In genomic region chr15:43095243-43095642, GRCh38 we compare ENCODE assay signal across 1 cellular context.
TF ChIP-seq lines count a peak whose summit lies in the region.

No MANE protein-coding gene starts in this region.

TF ChIP-seq in K562, 482 proteins besides CTCF, POLR2A, EP300 and RAD21:
- TF ChIP-seq CXXC5 (CRISPR knock-in tag; IDR thresholded peaks at IDR 0.05): 0 out of 2 replicates have a peak, but pooled peaks have one; percentile 16
- TF ChIP-seq CTCFL (IDR thresholded peaks at IDR 0.05; ENCODE audit: borderline replicate concordance, insufficient read depth, low read depth, low read length, poor library complexity, severe bottlenecking): no peak
- no peak for TF ChIP-seq PRDM10 (IDR thresholded peaks at IDR 0.05; ENCODE audit: partially characterized antibody)
- no peak for TF ChIP-seq XRCC5 (IDR thresholded peaks at IDR 0.05; ENCODE audit: low read depth, low read length)
- peak; percentile 41; the same call in 1 of the 2 replicates for TF ChIP-seq SMARCE1 (IDR thresholded peaks at IDR 0.05)
- no peak for TF ChIP-seq PHF8 (IDR thresholded peaks at IDR 0.05; ENCODE audit: borderline replicate concordance, low read length)
- TF ChIP-seq TRIM25 (IDR thresholded peaks at IDR 0.05; ENCODE audit: borderline replicate concordance): no peak
- 0 out of 2 replicates have a peak, but pooled peaks have one; percentile 19 for TF ChIP-seq TEAD4 (IDR thresholded peaks at IDR 0.05; ENCODE audit: low read length)
- TF ChIP-seq TEAD4 (CRISPR knock-in tag; IDR thresholded peaks at IDR 0.05; ENCODE audit: borderline replicate concordance): no peak
- no peak for TF ChIP-seq TAL1 (IDR thresholded peaks at IDR 0.05)
- peak; percentile 26; the same call in 1 of the 2 replicates for TF ChIP-seq DPF2 (IDR thresholded peaks at IDR 0.05)
- TF ChIP-seq ZNF175 (CRISPR knock-in tag; IDR thresholded peaks at IDR 0.05; ENCODE audit: low read depth): peak; percentile 64; the same call in 1 of the 2 replicates
- no peak for TF ChIP-seq ARID2 (IDR thresholded peaks at IDR 0.05)
- TF ChIP-seq U2AF2 (optimal IDR thresholded peaks at IDR 0.05; ENCODE audit: low read depth, low read length): no peak
- TF ChIP-seq SMARCA4 (IDR thresholded peaks at IDR 0.05): 0 out of 2 replicates have a peak, but pooled peaks have one; percentile 50
- peak; percentile 16 for TF ChIP-seq ARID1B (IDR thresholded peaks at IDR 0.05)
- no peak for TF ChIP-seq ZNF695 (CRISPR knock-in tag; IDR thresholded peaks at IDR 0.05)
- TF ChIP-seq HNRNPLL (IDR thresholded peaks at IDR 0.05; ENCODE audit: low read depth, low read length, poor library complexity, severe bottlenecking): peak; percentile 38
- TF ChIP-seq ZNF778 (CRISPR knock-in tag; IDR thresholded peaks at IDR 0.05): no peak
- no peak for TF ChIP-seq ZNF184 (CRISPR knock-in tag; IDR thresholded peaks at IDR 0.05)
- 0 out of 2 replicates have a peak, but pooled peaks have one; percentile 58 for TF ChIP-seq ARID3A (IDR thresholded peaks at IDR 0.05; ENCODE audit: borderline replicate concordance, low read depth, low read length)
- TF ChIP-seq E2F6 (IDR thresholded peaks at IDR 0.05; ENCODE audit: borderline replicate concordance in 1 of 2, extremely low read depth in 1 of 2, insufficient read depth in 1 of 2, insufficient read length in 1 of 2, low read depth in 1 of 2, low read length in 1 of 2, poor library complexity in 1 of 2, severe bottlenecking in 1 of 2): no peak
- no peak for TF ChIP-seq USF2 (CRISPR knock-in tag; IDR thresholded peaks at IDR 0.05)
- TF ChIP-seq ZNF384 (IDR thresholded peaks at IDR 0.05; ENCODE audit: low read depth, low read length): peak; percentile 44; the same call in 1 of the 2 replicates
- TF ChIP-seq ZNF830 (CRISPR knock-in tag; IDR thresholded peaks at IDR 0.05): no peak
- 0 out of 2 replicates have a peak, but pooled peaks have one; percentile 32 for TF ChIP-seq MTA1 (IDR thresholded peaks at IDR 0.05; ENCODE audit: borderline replicate concordance)
- no peak for TF ChIP-seq USF1 (CRISPR knock-in tag; IDR thresholded peaks at IDR 0.05)
- TF ChIP-seq ZNF639 (CRISPR knock-in tag; conservative IDR thresholded peaks at IDR 0.05 in 1 of 2, IDR thresholded peaks at IDR 0.05 in 1 of 2): 0 out of 4 replicates have a peak, but pooled peaks of 1 of the 2 experiments have one; percentile 17
- TF ChIP-seq ZNF76 (CRISPR knock-in tag; IDR thresholded peaks at IDR 0.05; ENCODE audit: borderline replicate concordance): no peak
- TF ChIP-seq FOXM1 (IDR thresholded peaks at IDR 0.05; ENCODE audit: low read depth): no peak
- no peak for TF ChIP-seq FOXM1 (CRISPR knock-in tag; IDR thresholded peaks at IDR 0.05; ENCODE audit: low read depth)
- no peak for TF ChIP-seq ZNF124 (CRISPR knock-in tag; IDR thresholded peaks at IDR 0.05)
- no peak for TF ChIP-seq ZBTB11 (CRISPR knock-in tag; IDR thresholded peaks at IDR 0.05)
- peak; percentile 52 for TF ChIP-seq ZNF316 (IDR thresholded peaks at IDR 0.05)
- TF ChIP-seq HMBOX1 (IDR thresholded peaks at IDR 0.05): peak; percentile 20; the same call in 1 of the 2 replicates
- TF ChIP-seq NCOA4 (IDR thresholded peaks at IDR 0.05; ENCODE audit: partially characterized antibody): no peak
